In the genomic region with DNA sequence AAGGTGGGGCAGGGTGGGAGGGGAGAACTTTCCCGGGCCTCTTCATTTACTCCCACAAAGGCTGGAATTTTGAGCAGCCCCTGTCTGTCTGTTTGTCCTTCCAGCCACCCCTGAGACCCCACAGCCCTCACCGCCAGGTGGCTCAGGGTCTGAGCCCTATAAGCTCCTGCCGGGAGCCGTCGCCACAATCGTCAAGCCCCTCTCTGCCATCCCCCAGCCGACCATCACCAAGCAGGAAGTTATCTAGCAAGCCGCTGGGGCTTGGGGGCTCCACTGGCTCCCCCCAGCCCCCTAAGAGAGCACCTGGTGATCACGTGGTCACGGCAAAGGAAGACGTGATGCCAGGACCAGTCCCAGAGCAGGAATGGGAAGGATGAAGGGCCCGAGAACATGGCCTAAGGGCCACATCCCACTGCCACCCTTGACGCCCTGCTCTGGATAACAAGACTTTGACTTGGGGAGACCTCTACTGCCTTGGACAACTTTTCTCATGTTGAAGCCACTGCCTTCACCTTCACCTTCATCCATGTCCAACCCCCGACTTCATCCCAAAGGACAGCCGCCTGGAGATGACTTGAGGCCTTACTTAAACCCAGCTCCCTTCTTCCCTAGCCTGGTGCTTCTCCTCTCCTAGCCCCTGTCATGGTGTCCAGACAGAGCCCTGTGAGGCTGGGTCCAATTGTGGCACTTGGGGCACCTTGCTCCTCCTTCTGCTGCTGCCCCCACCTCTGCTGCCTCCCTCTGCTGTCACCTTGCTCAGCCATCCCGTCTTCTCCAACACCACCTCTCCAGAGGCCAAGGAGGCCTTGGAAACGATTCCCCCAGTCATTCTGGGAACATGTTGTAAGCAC, we compare ENCODE assay signal across 25 cellular contexts. TPM values are rescaled to one million over a fixed set of nuclear protein-coding genes. Genes with fewer than 3 reads are reported as not detected.
DNase-seq lines count a peak whose midpoint lies in the region; ATAC-seq, FAIRE-seq and TF ChIP-seq lines count a peak whose summit lies in the region.
"Had no signal": no experiment of that assay in that cellular context is flagged by ENCODE, and none has a peak within 500 bp of the region (broad histone marks: within the 10 kb centered on the region; RNA-seq: fewer than 3 reads in every experiment).

No MANE protein-coding gene starts in this region.

- H3K9me3 ChIP-seq in HepG2 (ENCODE audit: low read length) (no peaks in the 10 kb centered on the region), right lobe of liver (no peaks in the 10 kb centered on the region), duodenal mucosa (ENCODE audit: control insufficient read depth in 1 of 2, low read length in 2 of 2) (no peaks in the 10 kb centered on the region), mucosa of rectum (ENCODE audit: control insufficient read depth in 2 of 2, low read length in 2 of 2) (no peaks in the 10 kb centered on the region), small intestine (ENCODE audit: control insufficient read depth, low read depth) (no peaks in the 10 kb centered on the region), right cardiac atrium (ENCODE audit: control insufficient read depth, low read length) (no peaks in the 10 kb centered on the region)
- H3K9me3 ChIP-seq: A549; BE2C; BLaER1 treated with 17β-estradiol and CSF1 and Interleukin-3, amounts not matched to agents 10 nM and 100 nM; HAP-1 had no signal

- TF ChIP-seq EP300 in HepG2 (IDR thresholded peaks at IDR 0.05; ENCODE audit: low read depth in 2 of 2, low read length in 2 of 2), result no peak
- TF ChIP-seq EP300 in HepG2 (CRISPR knock-in tag; IDR thresholded peaks at IDR 0.05; ENCODE audit: borderline replicate concordance), result no peak

- no peak for DNase-seq in HepG2 (ENCODE audit: low spot score)
- DNase-seq in right lobe of liver, result no peak
- no peak for DNase-seq in small intestine
- no peak for DNase-seq in 8988T
- DNase-seq in right cardiac atrium, result no peak
- DNase-seq in omental fat pad (ENCODE audit: low spot score), result no peak
- DNase-seq: ACHN; AML-193; BE2C; CD4-positive, alpha-beta memory T cell; COR-L47; DMS153; DND-41; HFFc6 had no signal

- no peak overlapping the region for H2AFZ ChIP-seq in HepG2 (ENCODE audit: low read length)
- H2AFZ ChIP-seq: GM23338 had no signal

- TF ChIP-seq RAD21 in HepG2 (CRISPR knock-in tag; IDR thresholded peaks at IDR 0.05), result no peak

- WGBS in HepG2 (ENCODE audit: low lambda C conversion rate), result 97% methylated on average over 17 of the region's 17 CpGs
- WGBS in right lobe of liver (ENCODE audit: insufficient coverage, low coverage, low lambda C conversion rate, missing lambda C conversion rate), result 90% methylated on average over 3 of the region's 17 CpGs
- 73 to 79% (median 75%) methylated on average over 17 of the region's 17 CpGs for WGBS in small intestine, 3 donors
- 85% methylated on average over 17 of the region's 17 CpGs for WGBS in right cardiac atrium

- POLR2A ChIA-PET in HepG2 (lab: Yijun Ruan, JAX), result interaction anchor here (1.0 to 7.5 kb wide), 7 partner anchors 12 to 37 kb away, joined by 3 to 101 read pairs (median 5); no protein-coding TSS in a partner anchor

- intact Hi-C loops in HepG2 (cut with micrococcal nuclease; ENCODE audit: unreplicated experiment) (no loop called here), right lobe of liver (cut with DNase I) (no loop called here), right cardiac atrium (cut with DNase I) (no loop called here)

- no peak overlapping the region for H3K4me3 ChIP-seq in HepG2 (replicated peaks in 1 of 3; ENCODE audit: insufficient read depth in 1 of 3, low read depth in 2 of 3, low read length in 3 of 3)
- H3K4me3 ChIP-seq in right lobe of liver, result no peak overlapping the region
- H3K4me3 ChIP-seq in duodenal mucosa (ENCODE audit: low read depth in 1 of 2, low read length in 2 of 2), result no peak overlapping the region
- no peak overlapping the region for H3K4me3 ChIP-seq in mucosa of rectum (ENCODE audit: low read length in 2 of 2)
- no peak overlapping the region for H3K4me3 ChIP-seq in small intestine (ENCODE audit: low read depth in 1 of 2, low read length in 2 of 2)
- H3K4me3 ChIP-seq in right cardiac atrium (ENCODE audit: low read length), result no peak overlapping the region
- H3K4me3 ChIP-seq: A549; BLaER1 treated with 17β-estradiol and CSF1 and Interleukin-3, amounts not matched to agents 10 nM and 100 nM; GM23338; HAP-1 had no signal

- no TSS peak for BruUV-seq in HepG2 (replicated peaks; lab: Mats Ljungman, UMichigan)

- in situ Hi-C loops in HepG2 (cut with HindIII; ENCODE audit: extremely low pct_ligation_motif_present, low pct_unique_long_range_greater_than_20kb), result no loop called here

- H3K4me1 ChIP-seq in HepG2 (ENCODE audit: insufficient read depth, low read length) (peaks cover 97% of the 10 kb centered on the region), right lobe of liver (peaks cover 0 to 49% (median 19%) of the 10 kb centered on the region in 4 donors), duodenal mucosa (ENCODE audit: control insufficient read depth in 1 of 2, insufficient read depth in 2 of 2, low read length in 2 of 2) (peaks cover 31 to 40% of the 10 kb centered on the region in 2 donors), mucosa of rectum (ENCODE audit: control insufficient read depth in 2 of 2, insufficient read depth in 2 of 2, low read length in 2 of 2) (peaks cover 8 to 18% of the 10 kb centered on the region in 2 donors), small intestine (ENCODE audit: control insufficient read depth in 2 of 2, insufficient read depth in 1 of 2, low read depth in 1 of 2, low read length in 1 of 2) (peaks cover 0 to 2% of the 10 kb centered on the region in 2 donors), right cardiac atrium (ENCODE audit: control insufficient read depth, insufficient read depth, low read length) (no peaks in the 10 kb centered on the region)
- H3K4me1 ChIP-seq: A549; BE2C; BLaER1 treated with 17β-estradiol and CSF1 and Interleukin-3, amounts not matched to agents 10 nM and 100 nM; HAP-1 had no signal

- H3K9ac ChIP-seq in HepG2 (ENCODE audit: insufficient read depth, low read depth, low read length) (no peak overlapping the region), duodenal mucosa (ENCODE audit: low read depth in 1 of 2, low read length in 2 of 2) (peak overlapping the region; percentile 28 to 64), mucosa of rectum (ENCODE audit: low read depth in 1 of 2, low read length in 2 of 2) (no peak overlapping the region)
- H3K9ac ChIP-seq: BLaER1 treated with 17β-estradiol and CSF1 and Interleukin-3, amounts not matched to agents 10 nM and 100 nM had no signal

- H3K27ac ChIP-seq in HepG2 (ENCODE audit: extremely low read length, insufficient read depth, low read length) (peak overlapping the region; percentile 44), right lobe of liver (peak overlapping the region in 1 of 3 donors; percentile 80), duodenal mucosa (ENCODE audit: low read depth, low read length) (peak overlapping the region; percentile 15), mucosa of rectum (ENCODE audit: low read depth in 2 of 2, low read length in 2 of 2) (peak overlapping the region; percentile 25 to 56), small intestine (ENCODE audit: low read depth in 1 of 2, low read length in 1 of 2) (peak overlapping the region; percentile 7 to 60), right cardiac atrium (ENCODE audit: low read length) (no peak overlapping the region)
- H3K27ac ChIP-seq: 22Rv1; A549; BLaER1 treated with 17β-estradiol and CSF1 and Interleukin-3, amounts not matched to agents 10 nM and 100 nM had no signal

- H3K4me2 ChIP-seq in HepG2 (ENCODE audit: low read depth, low read length), result no peak overlapping the region
- H3K4me2 ChIP-seq: A549; BLaER1 treated with 17β-estradiol and CSF1 and Interleukin-3, amounts not matched to agents 10 nM and 100 nM; GM23338 had no signal

- FAIRE-seq in HepG2 (lab: Jason Lieb, UNC) (no peak), small intestine (lab: Jason Lieb, UNC) (no peak)
- FAIRE-seq: A549, G401.6, GM12892, GM19239, H54 had no signal

- TF ChIP-seq POLR2A in HepG2 (IDR thresholded peaks at IDR 0.05; ENCODE audit: insufficient read depth in 1 of 2, low read depth in 2 of 2, low read length in 2 of 2) (peak in 1 of 2 experiments; percentile 49; a peak in 2 of 4 replicates), right lobe of liver (IDR thresholded peaks at IDR 0.05) (no peak)

- H3K79me2 ChIP-seq in HepG2 (ENCODE audit: insufficient read depth, low read length), result no peaks in the 10 kb centered on the region

- TF ChIP-seq CTCF in HepG2 (CRISPR knock-in tag; IDR thresholded peaks at IDR 0.05), result no peak
- no peak for TF ChIP-seq CTCF in right lobe of liver (IDR thresholded peaks at IDR 0.05)
- TF ChIP-seq CTCF in omental fat pad (IDR thresholded peaks at IDR 0.05), result no peak

- no peaks in the 10 kb centered on the region for H4K20me1 ChIP-seq in HepG2 (ENCODE audit: insufficient read depth, low read length)
- H4K20me1 ChIP-seq: BLaER1 treated with 17β-estradiol and CSF1 and Interleukin-3, amounts not matched to agents 10 nM and 100 nM had no signal

- H3K27me3 ChIP-seq in HepG2 (ENCODE audit: control insufficient read depth in 1 of 2, insufficient read depth in 2 of 2, low read length in 2 of 2) (no peaks in the 10 kb centered on the region), right lobe of liver (no peaks in the 10 kb centered on the region), duodenal mucosa (ENCODE audit: control insufficient read depth in 1 of 2, insufficient read depth in 2 of 2, low read length in 2 of 2) (no peaks in the 10 kb centered on the region), mucosa of rectum (ENCODE audit: control insufficient read depth in 2 of 2, insufficient read depth in 2 of 2, low read length in 2 of 2) (no peaks in the 10 kb centered on the region), small intestine (ENCODE audit: control insufficient read depth in 2 of 2, insufficient read depth in 2 of 2, low read length in 2 of 2) (no peaks in the 10 kb centered on the region), right cardiac atrium (ENCODE audit: control insufficient read depth, insufficient read depth) (no peaks in the 10 kb centered on the region)
- H3K27me3 ChIP-seq: BE2C; BLaER1 treated with 17β-estradiol and CSF1 and Interleukin-3, amounts not matched to agents 10 nM and 100 nM had no signal

- peaks cover 22 to 53% of the 10 kb centered on the region in 2 experiments for H3K36me3 ChIP-seq in HepG2 (replicated peaks in 1 of 2; ENCODE audit: control insufficient read depth in 1 of 2, insufficient read depth in 2 of 2, low read length in 2 of 2)
- H3K36me3 ChIP-seq in right lobe of liver, result peaks cover 0 to 55% (median 24%) of the 10 kb centered on the region in 4 donors
- H3K36me3 ChIP-seq in duodenal mucosa (ENCODE audit: control insufficient read depth in 1 of 2, insufficient read depth in 2 of 2, low read length in 2 of 2), result peaks cover 22 to 47% of the 10 kb centered on the region in 2 donors
- H3K36me3 ChIP-seq in mucosa of rectum (ENCODE audit: control insufficient read depth in 2 of 2, insufficient read depth in 2 of 2, low read length in 2 of 2), result peaks cover 43 to 46% of the 10 kb centered on the region in 2 donors
- peaks cover 2 to 9% of the 10 kb centered on the region in 2 donors for H3K36me3 ChIP-seq in small intestine (ENCODE audit: control insufficient read depth in 2 of 2, insufficient read depth in 2 of 2, low read length in 2 of 2)
- H3K36me3 ChIP-seq: BE2C; BLaER1 treated with 17β-estradiol and CSF1 and Interleukin-3, amounts not matched to agents 10 nM and 100 nM; HAP-1 had no signal

- no peak for ATAC-seq in HepG2
- ATAC-seq in right lobe of liver, result no peak
- ATAC-seq in right cardiac atrium, result no peak
- no peak for ATAC-seq in omental fat pad (ENCODE audit: low FRiP score)
- ATAC-seq: A549, GM23338 had no signal

- CTCF ChIA-PET in HepG2 (lab: Yijun Ruan, JAX; ENCODE audit: low intra/inter-chr PET ratio, low total read pairs), result no interaction called here

RNA-seq across cellular contexts. Expression of gene TTPAL, which starts 46.0 kb away (rescaled TPM):
- total RNA-seq in HepG2 (2016; rRNA removed; fragmentation: Illumina TruSeq; extraction: Trizol) (18.8 and 25.0 TPM in 2 replicates), right lobe of liver (100 to 1,000 TPM in 1 of 6 experiments, 10 to 100 TPM in 5; 18.0 to 102 (median 28.7) TPM), right cardiac atrium (1 to 10 TPM; 6.3 to 7.1 (median 6.7) TPM), omental fat pad (10 to 100 TPM; 14.5 to 40.8 (median 23.6) TPM)
- total RNA-seq in HepG2 (2016; cell fraction: cytosol; rRNA removed; fragmentation: Illumina TruSeq; extraction: Trizol; ENCODE audit: low read depth), result 5.5 and 6.4 TPM in 2 replicates
- 18.9 and 20.5 TPM in 2 replicates for total RNA-seq in HepG2 (2016; cell fraction: insoluble cytoplasmic fraction; rRNA removed; fragmentation: Illumina TruSeq; extraction: Trizol)
- 9.4 and 11.1 TPM in 2 replicates for total RNA-seq in HepG2 (2016; cell fraction: membrane; rRNA removed; fragmentation: Illumina TruSeq; extraction: Trizol)
- total RNA-seq in HepG2 (2016; cell fraction: nucleus; rRNA removed; fragmentation: Illumina TruSeq; extraction: Trizol), result 12.8 and 13.9 TPM in 2 replicates
- polyA plus RNA-seq in HepG2 (2011; rRNA removed) (4.3 and 6.5 TPM in 2 replicates), small intestine (1 to 10 TPM; 1.8 to 4.7 (median 2.4) TPM), right cardiac atrium (3.1 TPM)
- 2.9 and 4.0 TPM in 2 replicates for polyA plus RNA-seq in HepG2 (2011; cell fraction: cytosol; rRNA removed)
- polyA plus RNA-seq in HepG2 (2011; cell fraction: nucleus; rRNA removed), result 7.3 and 9.9 TPM in 2 replicates
- polyA plus RNA-seq in HepG2 (2012), result 6.4 and 9.2 TPM in 2 replicates
- polyA plus RNA-seq in HepG2 (2016; cell fraction: cytosol; fragmentation: Illumina TruSeq; extraction: Trizol; ENCODE audit: low read depth), result 0.79 and 1.3 TPM in 2 replicates
- polyA plus RNA-seq in HepG2 (2016; cell fraction: insoluble cytoplasmic fraction; fragmentation: Illumina TruSeq; extraction: Trizol; ENCODE audit: low read depth), result 16.0 and 18.5 TPM in 2 replicates
- 3.7 and 4.2 TPM in 2 replicates for polyA plus RNA-seq in HepG2 (2016; cell fraction: membrane; fragmentation: Illumina TruSeq; extraction: Trizol; ENCODE audit: low read depth)
- polyA plus RNA-seq in HepG2 (2016; cell fraction: nucleus; fragmentation: Illumina TruSeq; extraction: Trizol; ENCODE audit: insufficient read depth, low read depth), result 19.0 and 22.5 TPM in 2 replicates
- 13.1 and 21.0 TPM in 2 replicates for polyA minus RNA-seq in HepG2 (2011; rRNA and poly(A)+ RNA removed; ENCODE audit: low replicate concordance)
- polyA minus RNA-seq in HepG2 (2011; cell fraction: cytosol; rRNA and poly(A)+ RNA removed), result 5.7 and 6.9 TPM in 2 replicates
- 6.1 and 6.7 TPM in 2 replicates for polyA minus RNA-seq in HepG2 (2011; cell fraction: nucleus; rRNA and poly(A)+ RNA removed)

Comparison
In these comparisons a context has a peak if more than half of its experiments do, and no peak if none do; other contexts are left out.
1. H3K9ac ChIP-seq: peak in duodenal mucosa (2 of 2); none in HepG2 (single experiment) and mucosa of rectum (0 of 2).